Comparison of ENCODE assay signal across 34 cellular contexts in the genomic region with DNA sequence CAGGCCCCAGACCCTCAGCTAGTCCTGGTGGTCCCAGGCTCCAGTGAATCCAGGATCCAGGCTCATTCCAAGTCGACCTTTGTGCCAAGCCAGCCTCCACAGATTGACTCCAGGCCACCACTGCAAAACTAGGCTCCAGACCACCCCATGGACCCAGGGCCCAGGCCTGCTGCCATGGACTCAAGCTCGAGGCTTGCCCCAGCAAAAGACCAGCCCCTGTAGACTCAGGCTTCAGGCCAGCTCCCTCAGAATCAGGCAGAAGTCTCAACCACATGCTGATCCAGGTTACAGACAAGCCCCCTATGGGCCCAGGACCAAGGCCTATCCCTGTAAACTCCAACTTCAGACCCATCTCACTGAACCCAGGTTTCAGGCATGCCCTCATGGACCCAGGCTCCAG.
"Had no signal": no experiment of that assay in that cellular context is flagged by ENCODE, and none has a peak within 500 bp of the region (broad histone marks: within the 10 kb centered on the region; RNA-seq: fewer than 3 reads in every experiment).

No MANE protein-coding gene starts in this region.

- H3K9me3 ChIP-seq: MG63 had no signal

- H3K27ac ChIP-seq: KMS-11 had no signal

- H3K4me2 ChIP-seq: KMS-11 had no signal

- H3K27me3 ChIP-seq: MG63 had no signal

- H3K36me3 ChIP-seq: MG63 had no signal

- H3K4me3 ChIP-seq: MG63 had no signal

- H3K9ac ChIP-seq: KMS-11 had no signal

- DNase-seq: Karpas-422, Kasumi-1, MG63, MM.1S, MV-4-11, NCI-H1048, NCI-H1092, NCI-H1092 treated with DMSO at 0.1 percent for 48 hours, NCI-H1105, NCI-H1105 treated with DMSO at 0.1 percent for 48 hours, NCI-H1417, NCI-H1417 treated with DMSO at 0.1 percent for 48 hours, NCI-H1436, NCI-H1436 treated with DMSO at 0.1 percent for 48 hours, NCI-H146, NCI-H1694, NCI-H1694 treated with DMSO at 0.1 percent for 48 hours, NCI-H187, NCI-H187 treated with DMSO at 0.1 percent for 48 hours, NCI-H1930, NCI-H2029, NCI-H2029 treated with DMSO at 0.1 percent for 48 hours, NCI-H2081, NCI-H2081 treated with DMSO at 0.1 percent for 48 hours, NCI-H2107, NCI-H2171, NCI-H2171 treated with DMSO at 0.1 percent for 48 hours, NCI-H2227 treated with DMSO at 0.1 percent for 48 hours, NCI-H226, NCI-H345, NCI-H446, NCI-H446 treated with DMSO at 0.1 percent for 48 hours, NCI-H510A had no signal
